Comparison of ENCODE assay signal across 8 cellular contexts in genomic region chr12:94134226-94134795, GRCh38. TPM values are rescaled to one million over a fixed set of nuclear protein-coding genes. Genes with fewer than 3 reads are reported as not detected.
DNase-seq lines count a peak whose midpoint lies in the region; ATAC-seq, FAIRE-seq and TF ChIP-seq lines count a peak whose summit lies in the region.

No MANE protein-coding gene starts in this region.

- H3K79me2 ChIP-seq in OCI-LY3 (ENCODE audit: low read length), result no peaks in the 10 kb centered on the region

- ATAC-seq in GM18870 (IDR thresholded peaks at IDR 0.05; ENCODE audit: unreplicated experiment), result no peak

- no peak overlapping the region for H3K9ac ChIP-seq in OCI-LY3 (ENCODE audit: low read length)
- H3K9ac ChIP-seq in kidney (ENCODE audit: low read length in 2 of 2), result no peak overlapping the region

- intact Hi-C loops in breast epithelium (cut with DNase I; ENCODE audit: low total_unique reads), result loop anchor here (5.0 kb wide), 1 partner anchor 398 kb away; no protein-coding TSS in a partner anchor
- intact Hi-C loops in kidney (cut with DNase I), result no loop called here

- no peak for TF ChIP-seq EP300 in suprapubic skin (IDR thresholded peaks at IDR 0.05)

- H3K4me2 ChIP-seq in OCI-LY3 (ENCODE audit: low read length), result peak overlapping the region; percentile 69

- TF ChIP-seq POLR2A in breast epithelium (IDR thresholded peaks at IDR 0.05) (no peak), suprapubic skin (IDR thresholded peaks at IDR 0.05) (no peak)

- peak; percentile 93 for FAIRE-seq in kidney (lab: Jason Lieb, UNC)

- H3K4me1 ChIP-seq in OCI-LY3 (ENCODE audit: low read length) (peaks cover 5% of the 10 kb centered on the region; the same call in 1 of the 2 replicates), breast epithelium (no peaks in the 10 kb centered on the region), kidney (ENCODE audit: control insufficient read depth in 1 of 2, insufficient read depth in 1 of 2, low read depth in 1 of 2, low read length in 2 of 2) (no peaks in the 10 kb centered on the region), suprapubic skin (peaks cover 6% of the 10 kb centered on the region)

- H3K4me3 ChIP-seq in GM12864 (ENCODE audit: low read depth, low read length) (no peak overlapping the region), OCI-LY3 (ENCODE audit: low read length) (peak overlapping the region; percentile 53), breast epithelium (no peak overlapping the region), kidney (ENCODE audit: low read length in 2 of 2) (no peak overlapping the region), suprapubic skin (no peak overlapping the region)

- H3K36me3 ChIP-seq in OCI-LY3 (replicated peaks; ENCODE audit: low read depth, low read length) (no peaks in the 10 kb centered on the region), breast epithelium (no peaks in the 10 kb centered on the region), kidney (ENCODE audit: control insufficient read depth in 1 of 2, insufficient read depth in 2 of 2, low read length in 2 of 2) (no peaks in the 10 kb centered on the region), suprapubic skin (no peaks in the 10 kb centered on the region)

- 17% methylated on average over 5 of the region's 5 CpGs for WGBS in suprapubic skin

- DNase-seq in AG08396 (ENCODE audit: low spot score), result peak; percentile 77
- no peak for DNase-seq in GM12864 (ENCODE audit: low read depth)
- DNase-seq in HK-2 (ENCODE audit: unreplicated experiment), result peak; percentile 6
- DNase-seq in breast epithelium (ENCODE audit: low spot score in 2 of 2), result no peak
- DNase-seq in kidney, result no peak
- no peak for DNase-seq in suprapubic skin (ENCODE audit: low spot score in 2 of 2)

- H3K9me3 ChIP-seq in OCI-LY3 (ENCODE audit: insufficient read depth, low read length) (no peaks in the 10 kb centered on the region), breast epithelium (no peaks in the 10 kb centered on the region), kidney (ENCODE audit: control insufficient read depth in 1 of 2, low read length in 2 of 2) (no peaks in the 10 kb centered on the region), suprapubic skin (no peaks in the 10 kb centered on the region)

- TF ChIP-seq CTCF in GM12864 (IDR thresholded peaks at IDR 0.05; ENCODE audit: low read depth, low read length, missing control alignments), result peak; percentile 64
- TF ChIP-seq CTCF in OCI-LY3 (IDR thresholded peaks at IDR 0.05; ENCODE audit: low read depth, low read length), result peak; percentile 71
- peak; percentile 62 to 81 (median 73) for TF ChIP-seq CTCF in breast epithelium (IDR thresholded peaks at IDR 0.05)
- TF ChIP-seq CTCF in kidney (IDR thresholded peaks at IDR 0.05; ENCODE audit: borderline replicate concordance, extremely low read depth, insufficient read depth), result peak; percentile 69
- peak; percentile 70 to 83 for TF ChIP-seq CTCF in suprapubic skin (IDR thresholded peaks at IDR 0.05)

- H3K27me3 ChIP-seq in OCI-LY3 (ENCODE audit: low read depth, low read length), result peaks cover 6% of the 10 kb centered on the region; the same call in 1 of the 2 replicates
- no peaks in the 10 kb centered on the region for H3K27me3 ChIP-seq in breast epithelium
- peaks cover 4% of the 10 kb centered on the region for H3K27me3 ChIP-seq in suprapubic skin

- no peaks in the 10 kb centered on the region for H4K20me1 ChIP-seq in OCI-LY3 (ENCODE audit: insufficient read depth, low read length)

- H3K27ac ChIP-seq in OCI-LY3 (ENCODE audit: low read length), result no peak overlapping the region
- H3K27ac ChIP-seq in breast epithelium, result no peak overlapping the region
- H3K27ac ChIP-seq in kidney (ENCODE audit: low read depth in 2 of 2, low read length in 2 of 2), result no peak overlapping the region
- no peak overlapping the region for H3K27ac ChIP-seq in suprapubic skin

- no peak overlapping the region for H2AFZ ChIP-seq in OCI-LY3 (ENCODE audit: low read depth, low read length)

RNA-seq across cellular contexts. Expression of gene PLXNC1, which starts 14.1 kb away (rescaled TPM):
- total RNA-seq in breast epithelium, result 10 to 100 TPM in 1 of 3 donors, 1 to 10 TPM in 2; 7.5 to 21.4 (median 8.2) TPM
- total RNA-seq in kidney, result 11.6 TPM
- polyA plus RNA-seq in kidney (ENCODE audit: insufficient read depth, low read depth, low replicate concordance), result 1.8 TPM
- total RNA-seq in suprapubic skin, result 10 to 100 TPM in 3 of 4 donors, 1 to 10 TPM in 1; 8.1 to 30.9 (median 15.3) TPM

Comparison
In these comparisons a context has a peak if more than half of its experiments do, and no peak if none do; other contexts are left out.
1. DNase-seq: peak in AG08396 (single experiment) and HK-2 (single experiment); none in GM12864 (single experiment), breast epithelium (0 of 2), kidney (single experiment) and suprapubic skin (0 of 2).
2. Peak in every context shown above with its lines, with median percentiles within 50 percentile points of each other: CTCF ChIP-seq.